ENCODE assay signal across 10 cellular contexts in genomic region chr4:183430317-183430986, GRCh38. TPM values are rescaled to one million over a fixed set of nuclear protein-coding genes. Genes with fewer than 3 reads are reported as not detected.
DNase-seq lines count a peak whose midpoint lies in the region; ATAC-seq and TF ChIP-seq lines count a peak whose summit lies in the region.
"Had no signal": no experiment of that assay in that cellular context is flagged by ENCODE, and none has a peak within 500 bp of the region (broad histone marks: within the 10 kb centered on the region; RNA-seq: fewer than 3 reads in every experiment).

No MANE protein-coding gene starts in this region.

- intact Hi-C loops in Right ventricle myocardium superior (cut with DNase I): no loop called here
- intact Hi-C loops in upper lobe of right lung (cut with DNase I): no loop called here

- H3K36me3 Mint-ChIP-seq in activated naive CD8-positive, alpha-beta T cell treated with anti-CD3 and anti-CD28 coated beads, Interleukin-2, amount 50 U/mL, for 24 hours (ENCODE audit: low read depth): no peaks in the 10 kb centered on the region

- peak overlapping the region; percentile 42 for H3K27ac ChIP-seq in cardiac muscle cell
- H3K27ac ChIP-seq in upper lobe of right lung: peak overlapping the region; percentile 73

- DNase-seq in cardiac muscle cell (ENCODE audit: low read depth in 1 of 2, low spot score in 1 of 2) (peak in 1 of 2 donors; percentile 6), Right ventricle myocardium superior (no peak), islet precursor cell (peak; percentile 94), upper lobe of right lung (no peak), HK-2 (ENCODE audit: unreplicated experiment) (no peak)
- peak; percentile 11 for DNase-seq in activated naive CD8-positive, alpha-beta T cell treated with anti-CD3 and anti-CD28 coated beads, Interleukin-2, amount 50 U/mL, for 24 hours
- no peak for DNase-seq in NK-92 treated with Interleukin-12 subunit alpha and Interleukin-12 subunit beta, amount 100 ng/mL, for 24 hours (lab: John Stamatoyannopoulos, UW)
- DNase-seq: anterior cingulate cortex, substantia nigra had no signal

- TF ChIP-seq CTCF in cardiac muscle cell (IDR thresholded peaks at IDR 0.05; ENCODE audit: low read depth, low read length): no peak
- no peak for TF ChIP-seq CTCF in upper lobe of right lung (IDR thresholded peaks at IDR 0.05)

- peaks cover 30% of the 10 kb centered on the region for H3K4me1 Mint-ChIP-seq in activated naive CD8-positive, alpha-beta T cell treated with anti-CD3 and anti-CD28 coated beads, Interleukin-2, amount 50 U/mL, for 24 hours

- no peaks in the 10 kb centered on the region for H3K9me3 Mint-ChIP-seq in activated naive CD8-positive, alpha-beta T cell treated with anti-CD3 and anti-CD28 coated beads, Interleukin-2, amount 50 U/mL, for 24 hours

- H3K27me3 ChIP-seq in cardiac muscle cell: no peaks in the 10 kb centered on the region
- no peaks in the 10 kb centered on the region for H3K27me3 ChIP-seq in upper lobe of right lung

- no peaks in the 10 kb centered on the region for H3K9me3 ChIP-seq in cardiac muscle cell (ENCODE audit: low read depth)
- no peaks in the 10 kb centered on the region for H3K9me3 ChIP-seq in upper lobe of right lung

- H3K27ac Mint-ChIP-seq in activated naive CD8-positive, alpha-beta T cell treated with anti-CD3 and anti-CD28 coated beads, Interleukin-2, amount 50 U/mL, for 24 hours: peak overlapping the region; percentile 82

- H3K27me3 Mint-ChIP-seq in activated naive CD8-positive, alpha-beta T cell treated with anti-CD3 and anti-CD28 coated beads, Interleukin-2, amount 50 U/mL, for 24 hours: no peaks in the 10 kb centered on the region

- no peak overlapping the region for H3K4me3 Mint-ChIP-seq in activated naive CD8-positive, alpha-beta T cell treated with anti-CD3 and anti-CD28 coated beads, Interleukin-2, amount 50 U/mL, for 24 hours

- no peak for ATAC-seq in Right ventricle myocardium superior (ENCODE audit: poor library complexity)
- no peak for ATAC-seq in activated naive CD8-positive, alpha-beta T cell treated with anti-CD3 and anti-CD28 coated beads, Interleukin-2, amount 50 U/mL, for 24 hours
- ATAC-seq in upper lobe of right lung: peak; percentile 83
- ATAC-seq in HG02588 (IDR thresholded peaks at IDR 0.05; ENCODE audit: unreplicated experiment): no peak

- H3K4me1 ChIP-seq in cardiac muscle cell (ENCODE audit: low read depth) (peaks cover 5% of the 10 kb centered on the region), upper lobe of right lung (peaks cover 5% of the 10 kb centered on the region)

- H3K4me3 ChIP-seq in cardiac muscle cell: no peak overlapping the region
- no peak overlapping the region for H3K4me3 ChIP-seq in upper lobe of right lung

- H3K36me3 ChIP-seq in cardiac muscle cell: no peaks in the 10 kb centered on the region
- H3K36me3 ChIP-seq in upper lobe of right lung: no peaks in the 10 kb centered on the region

RNA-seq across cellular contexts. Expression of gene CDKN2AIP, which starts 14.0 kb away (rescaled TPM):
- 30.8 and 34.1 TPM in 2 replicates for total RNA-seq in cardiac muscle cell
- polyA plus RNA-seq in cardiac muscle cell: 15.9 and 20.7 TPM in 2 replicates
- total RNA-seq in Right ventricle myocardium superior: 8.7 TPM
- total RNA-seq in upper lobe of right lung: 16.7 TPM

Comparison
In these comparisons a context has a peak if more than half of its experiments do, and no peak if none do; other contexts are left out.
1. DNase-seq: peak in activated naive CD8-positive, alpha-beta T cell treated with anti-CD3 and anti-CD28 coated beads, Interleukin-2, amount 50 U/mL, for 24 hours (single experiment) and islet precursor cell (single experiment); none in Right ventricle myocardium superior (single experiment), upper lobe of right lung (single experiment), HK-2 (single experiment) and NK-92 treated with Interleukin-12 subunit alpha and Interleukin-12 subunit beta, amount 100 ng/mL, for 24 hours (single experiment).